Comparison of ENCODE assay signal across 30 cellular contexts in the genomic region with DNA sequence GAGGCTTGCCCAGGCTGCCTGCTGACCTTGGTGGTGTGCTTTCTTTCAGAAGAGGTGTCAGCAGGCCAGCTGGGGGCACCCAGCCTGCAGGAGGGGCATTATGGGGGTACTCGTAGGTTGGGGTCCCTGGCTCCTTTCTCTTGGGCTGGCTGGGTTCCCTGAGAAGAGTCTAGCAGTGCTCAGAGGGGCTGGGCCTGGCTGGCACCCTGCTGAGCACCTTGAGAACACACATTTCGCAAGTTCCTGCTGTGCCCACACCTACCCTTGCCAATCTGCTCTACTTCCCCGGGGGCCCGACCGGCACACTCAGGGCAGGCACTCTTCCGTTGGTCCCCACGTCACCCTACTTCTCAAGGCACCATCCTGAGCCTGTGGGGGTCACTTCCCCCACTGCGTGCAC. TPM values are rescaled to one million over a fixed set of nuclear protein-coding genes. Genes with fewer than 3 reads are reported as not detected.
DNase-seq lines count a peak whose midpoint lies in the region; ATAC-seq and TF ChIP-seq lines count a peak whose summit lies in the region.
"Had no signal": no experiment of that assay in that cellular context is flagged by ENCODE, and none has a peak within 500 bp of the region (broad histone marks: within the 10 kb centered on the region; RNA-seq: fewer than 3 reads in every experiment).

No MANE protein-coding gene starts in this region.

- H3K4me3 ChIP-seq in HEK293 (ENCODE audit: low read depth, low read length) (no peak overlapping the region), left lung (no peak overlapping the region), spleen (peak overlapping the region in 1 of 8 donors; percentile 10)
- H3K4me3 ChIP-seq: GM23338, prostate gland, SJCRH30, transverse colon had no signal

- H3K4me1 ChIP-seq in HEK293 (ENCODE audit: control insufficient read depth, insufficient read depth, low read length) (no peaks in the 10 kb centered on the region), left lung (peaks cover 3 to 47% of the 10 kb centered on the region in 2 donors), spleen (peaks cover 7 to 83% (median 25%) of the 10 kb centered on the region in 6 donors)
- H3K4me1 ChIP-seq: SJCRH30 had no signal

- H3K4me1 Mint-ChIP-seq in activated naive CD8-positive, alpha-beta T cell treated with anti-CD3 and anti-CD28 coated beads, Interleukin-2, amount 10 ng/mL, durations not matched to agents 7 days and 5 days: peaks cover 4% of the 10 kb centered on the region
- H3K4me1 Mint-ChIP-seq in activated naive CD8-positive, alpha-beta T cell treated with anti-CD3 and anti-CD28 coated beads for 36 hours: peaks cover 8% of the 10 kb centered on the region

- H3K27ac Mint-ChIP-seq in activated naive CD8-positive, alpha-beta T cell treated with anti-CD3 and anti-CD28 coated beads, Interleukin-2, amount 10 ng/mL, durations not matched to agents 7 days and 5 days: peak overlapping the region; percentile 54
- H3K27ac Mint-ChIP-seq in activated naive CD8-positive, alpha-beta T cell treated with anti-CD3 and anti-CD28 coated beads for 36 hours: no peak overlapping the region
- H3K27ac Mint-ChIP-seq: activated naive CD4-positive, alpha-beta T cell treated with anti-CD3 and anti-CD28 coated beads for 36 hours; brain; CD8-positive, alpha-beta T cell; GM23338; stimulated activated effector memory CD8-positive, alpha-beta T cell treated with anti-CD3 and anti-CD28 coated beads, Interleukin-12 subunit alpha, Interleukin-12 subunit beta, amount 100 ng/mL, for 72 hours had no signal

- no peaks in the 10 kb centered on the region for H3K9me3 Mint-ChIP-seq in activated naive CD8-positive, alpha-beta T cell treated with anti-CD3 and anti-CD28 coated beads, Interleukin-2, amount 10 ng/mL, durations not matched to agents 7 days and 5 days
- no peaks in the 10 kb centered on the region for H3K9me3 Mint-ChIP-seq in activated naive CD8-positive, alpha-beta T cell treated with anti-CD3 and anti-CD28 coated beads for 36 hours
- H3K9me3 Mint-ChIP-seq: activated naive CD4-positive, alpha-beta T cell treated with anti-CD3 and anti-CD28 coated beads for 36 hours; brain; CD8-positive, alpha-beta T cell; GM23338; stimulated activated effector memory CD8-positive, alpha-beta T cell treated with anti-CD3 and anti-CD28 coated beads, Interleukin-12 subunit alpha, Interleukin-12 subunit beta, amount 100 ng/mL, for 72 hours had no signal

- H3K36me3 Mint-ChIP-seq in activated naive CD8-positive, alpha-beta T cell treated with anti-CD3 and anti-CD28 coated beads, Interleukin-2, amount 10 ng/mL, durations not matched to agents 7 days and 5 days: peaks cover 6% of the 10 kb centered on the region
- peaks cover 7% of the 10 kb centered on the region for H3K36me3 Mint-ChIP-seq in activated naive CD8-positive, alpha-beta T cell treated with anti-CD3 and anti-CD28 coated beads for 36 hours

- H3K36me3 ChIP-seq in HEK293 (ENCODE audit: control insufficient read depth in 2 of 2, insufficient read depth in 1 of 2, low read length in 2 of 2) (peaks cover 0 to 87% of the 10 kb centered on the region in 2 experiments; a peak in 2 of 3 replicates), left lung (peaks cover 0 to 96% of the 10 kb centered on the region in 2 donors), spleen (peaks cover 0 to 97% (median 66%) of the 10 kb centered on the region in 6 donors)
- H3K36me3 ChIP-seq: SJCRH30 had no signal

- TF ChIP-seq POLR2A in spleen (IDR thresholded peaks at IDR 0.05): no peak

- no peak for DNase-seq in activated naive CD8-positive, alpha-beta T cell treated with anti-CD3 and anti-CD28 coated beads, Interleukin-2, amount 10 ng/mL, durations not matched to agents 7 days and 5 days
- no peak for DNase-seq in activated naive CD8-positive, alpha-beta T cell treated with anti-CD3 and anti-CD28 coated beads for 36 hours
- DNase-seq in left lung (peak in 1 of 2 donors; percentile 73), spleen (peak; percentile 74), OCI-M2 (lab: John Stamatoyannopoulos, UW; ENCODE audit: unreplicated experiment) (no peak), kidney glomerular epithelial cell (lab: John Stamatoyannopoulos, UW) (no peak), AG08395 (ENCODE audit: low spot score) (no peak)
- DNase-seq: activated CD4-positive, alpha-beta T cell treated with anti-CD3 and anti-CD28 coated beads, Interleukin-2, amount 50 U/mL, for 48 hours; activated naive CD4-positive, alpha-beta T cell treated with anti-CD3 and anti-CD28 coated beads for 36 hours; amniotic stem cell; CD8-positive, alpha-beta T cell; DMS 273 treated with DMSO at 0.1 percent for 48 hours; effector CD4-positive, alpha-beta T cell; EL; hippocampal formation; left colon; NCI-H1092; NCI-H1694 treated with DMSO at 0.1 percent for 48 hours; NCI-H446; NCI-H748 treated with DMSO at 0.1 percent for 48 hours; transverse colon had no signal

- CTCF ChIA-PET in HEK293 (lab: Yijun Ruan, JAX): no interaction called here

- TF ChIP-seq CTCF in HEK293 (tag by site-specific recombination; IDR thresholded peaks at IDR 0.05) (no peak), left lung (IDR thresholded peaks at IDR 0.05) (no peak), spleen (IDR thresholded peaks at IDR 0.05 in 8 of 11, conservative IDR thresholded peaks at IDR 0.05 in 3 of 11) (no peak)

- no peak overlapping the region for H3K27ac ChIP-seq in HEK293 (ENCODE audit: extremely low read depth, low read depth, low read length)
- peak overlapping the region in 1 of 2 donors; percentile 66 for H3K27ac ChIP-seq in left lung
- peak overlapping the region in 5 of 8 donors; percentile 51 to 78 (median 65) for H3K27ac ChIP-seq in spleen
- H3K27ac ChIP-seq: epithelial cell of prostate, prostate gland, SJCRH30, transverse colon had no signal

- ATAC-seq in activated naive CD8-positive, alpha-beta T cell treated with anti-CD3 and anti-CD28 coated beads, Interleukin-2, amount 10 ng/mL, durations not matched to agents 7 days and 5 days (ENCODE audit: low read depth): no peak
- ATAC-seq in left lung: peak; percentile 66
- ATAC-seq: CD8-positive, alpha-beta T cell; GM23338; left colon; stimulated activated effector memory CD8-positive, alpha-beta T cell treated with anti-CD3 and anti-CD28 coated beads, Interleukin-12 subunit alpha, Interleukin-12 subunit beta, amount 100 ng/mL, for 72 hours had no signal

- 55 to 86% (median 75%) methylated on average over 7 to 8 of the region's 8 CpGs for WGBS in spleen, 5 donors

- intact Hi-C loops in left lung (cut with DNase I) (no loop called here), spleen (cut with DNase I; ENCODE audit: low total_unique reads) (no loop called here)

- no peak overlapping the region for H3K4me3 Mint-ChIP-seq in activated naive CD8-positive, alpha-beta T cell treated with anti-CD3 and anti-CD28 coated beads, Interleukin-2, amount 10 ng/mL, durations not matched to agents 7 days and 5 days
- H3K4me3 Mint-ChIP-seq in activated naive CD8-positive, alpha-beta T cell treated with anti-CD3 and anti-CD28 coated beads for 36 hours: no peak overlapping the region
- H3K4me3 Mint-ChIP-seq: activated naive CD4-positive, alpha-beta T cell treated with anti-CD3 and anti-CD28 coated beads for 36 hours; brain; CD8-positive, alpha-beta T cell; GM23338; stimulated activated effector memory CD8-positive, alpha-beta T cell treated with anti-CD3 and anti-CD28 coated beads, Interleukin-12 subunit alpha, Interleukin-12 subunit beta, amount 100 ng/mL, for 72 hours had no signal

- no peaks in the 10 kb centered on the region for H3K27me3 ChIP-seq in left lung
- H3K27me3 ChIP-seq in spleen (replicated peaks in 1 of 7): no peaks in the 10 kb centered on the region
- H3K27me3 ChIP-seq: SJCRH30, transverse colon had no signal

- H3K9me3 ChIP-seq in HEK293 (ENCODE audit: control insufficient read depth, insufficient read depth, low read depth, low read length) (no peaks in the 10 kb centered on the region), left lung (no peaks in the 10 kb centered on the region), spleen (no peaks in the 10 kb centered on the region)
- H3K9me3 ChIP-seq: prostate gland, SJCRH30, transverse colon had no signal

- no peaks in the 10 kb centered on the region for H3K27me3 Mint-ChIP-seq in activated naive CD8-positive, alpha-beta T cell treated with anti-CD3 and anti-CD28 coated beads, Interleukin-2, amount 10 ng/mL, durations not matched to agents 7 days and 5 days
- H3K27me3 Mint-ChIP-seq in activated naive CD8-positive, alpha-beta T cell treated with anti-CD3 and anti-CD28 coated beads for 36 hours: no peaks in the 10 kb centered on the region
- H3K27me3 Mint-ChIP-seq: brain had no signal

- POLR2A ChIA-PET in activated naive CD8-positive, alpha-beta T cell treated with anti-CD3 and anti-CD28 coated beads, Interleukin-2, amount 10 ng/mL, durations not matched to agents 7 days and 5 days (lab: Charles Lee): interaction anchor here (1.3 kb wide), 1 partner anchor 11 kb away, joined by 3 read pairs; no protein-coding TSS in a partner anchor
- POLR2A ChIA-PET in HEK293 (lab: Yijun Ruan, JAX): no interaction called here

RNA-seq across cellular contexts. Expression of a gene that starts 5.1 kb away (rescaled TPM):
- 1 to 10 TPM in 1 of 2 experiments, under 1 TPM in 1; 0.80 to 1.1 TPM for total RNA-seq in activated naive CD8-positive, alpha-beta T cell treated with anti-CD3 and anti-CD28 coated beads, Interleukin-2, amount 10 ng/mL, durations not matched to agents 7 days and 5 days
- total RNA-seq in activated naive CD8-positive, alpha-beta T cell treated with anti-CD3 and anti-CD28 coated beads for 36 hours: not detected
- 1 to 10 TPM in 1 of 2 donors, under 1 TPM in 1; 0.45 to 1.1 TPM for total RNA-seq in left lung
- under 1 TPM in 2 of 7 donors, not detected in 5; 0.37 to 0.97 TPM for total RNA-seq in spleen
- polyA plus RNA-seq in spleen: 1 to 10 TPM in 1 of 3 donors, under 1 TPM in 2; 0.70 to 1.5 (median 0.74) TPM
- total RNA-seq: A673, mesenteric fat pad, SJCRH30 had no signal

RNA-seq across cellular contexts. Expression of a gene that starts 6.0 kb away (rescaled TPM):
- total RNA-seq in activated naive CD8-positive, alpha-beta T cell treated with anti-CD3 and anti-CD28 coated beads, Interleukin-2, amount 10 ng/mL, durations not matched to agents 7 days and 5 days: 10 to 100 TPM; 74.0 to 75.4 TPM
- total RNA-seq in activated naive CD8-positive, alpha-beta T cell treated with anti-CD3 and anti-CD28 coated beads for 36 hours: 10 to 100 TPM; 34.6 to 35.4 TPM
- total RNA-seq in left lung: 10 to 100 TPM; 45.5 to 62.4 TPM
- 10 to 100 TPM; 59.9 to 94.0 (median 70.9) TPM for total RNA-seq in spleen
- polyA plus RNA-seq in spleen: 10 to 100 TPM; 37.8 to 72.0 (median 38.5) TPM

RNA-seq across cellular contexts. Expression of a gene that starts 11.7 kb away (rescaled TPM):
- total RNA-seq in activated naive CD8-positive, alpha-beta T cell treated with anti-CD3 and anti-CD28 coated beads, Interleukin-2, amount 10 ng/mL, durations not matched to agents 7 days and 5 days: 10 to 100 TPM; 50.6 to 55.1 TPM
- total RNA-seq in activated naive CD8-positive, alpha-beta T cell treated with anti-CD3 and anti-CD28 coated beads for 36 hours: 10 to 100 TPM; 36.5 to 42.2 TPM
- total RNA-seq in left lung: 10 to 100 TPM; 56.4 to 64.8 TPM
- total RNA-seq in spleen: 10 to 100 TPM; 39.5 to 74.5 (median 56.8) TPM
- 10 to 100 TPM in 1 of 3 donors, 1 to 10 TPM in 2; 6.2 to 15.5 (median 6.2) TPM for polyA plus RNA-seq in spleen

RNA-seq across cellular contexts. Expression of a gene that starts 12.4 kb away (rescaled TPM):
- total RNA-seq in activated naive CD8-positive, alpha-beta T cell treated with anti-CD3 and anti-CD28 coated beads, Interleukin-2, amount 10 ng/mL, durations not matched to agents 7 days and 5 days: 100 to 1,000 TPM; 117 to 122 TPM
- total RNA-seq in activated naive CD8-positive, alpha-beta T cell treated with anti-CD3 and anti-CD28 coated beads for 36 hours: 100 to 1,000 TPM; 124 to 125 TPM
- total RNA-seq in left lung (100 to 1,000 TPM; 296 to 333 TPM), spleen (100 to 1,000 TPM in 4 of 7 donors, 10 to 100 TPM in 3; 82.3 to 199 (median 156) TPM)
- 100 to 1,000 TPM in 1 of 3 donors, 10 to 100 TPM in 2; 64.5 to 125 (median 99.7) TPM for polyA plus RNA-seq in spleen

RNA-seq across cellular contexts. Expression of a gene that starts 51.2 kb away (rescaled TPM):
- total RNA-seq in activated naive CD8-positive, alpha-beta T cell treated with anti-CD3 and anti-CD28 coated beads, Interleukin-2, amount 10 ng/mL, durations not matched to agents 7 days and 5 days: 10 to 100 TPM; 16.5 to 17.9 TPM
- total RNA-seq in activated naive CD8-positive, alpha-beta T cell treated with anti-CD3 and anti-CD28 coated beads for 36 hours: 10 to 100 TPM; 21.1 to 23.0 TPM
- 10 to 100 TPM; 37.1 to 41.4 TPM for total RNA-seq in left lung
- 10 to 100 TPM in 6 of 7 donors, 1 to 10 TPM in 1; 9.7 to 15.3 (median 12.8) TPM for total RNA-seq in spleen
- 1 to 10 TPM; 2.2 to 5.1 (median 2.2) TPM for polyA plus RNA-seq in spleen
